Comparison of ENCODE assay signal across 15 cellular contexts in the genomic region with DNA sequence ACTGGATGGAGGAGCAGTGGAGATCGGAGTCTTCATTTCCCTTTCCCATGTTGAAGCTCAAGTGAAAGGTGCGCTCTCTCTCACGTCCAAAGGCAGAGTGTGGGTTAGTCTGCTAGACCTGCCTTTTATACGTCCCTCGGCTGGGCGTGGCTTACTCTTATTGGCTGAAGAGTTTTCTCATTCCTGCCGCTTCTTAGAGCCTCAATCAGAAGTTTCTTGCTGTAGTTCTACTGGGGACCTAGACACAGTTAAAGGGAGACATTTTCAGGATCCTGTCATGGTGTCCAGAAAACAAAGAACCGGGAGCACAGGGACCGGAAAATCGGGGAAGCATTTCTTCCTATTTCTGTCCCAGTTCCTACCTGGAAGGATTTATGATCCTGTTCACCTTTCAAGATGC. TPM values are rescaled to one million over a fixed set of nuclear protein-coding genes. Genes with fewer than 3 reads are reported as not detected.
"Had no signal": no experiment of that assay in that cellular context is flagged by ENCODE, and none has a peak within 500 bp of the region (broad histone marks: within the 10 kb centered on the region; RNA-seq: fewer than 3 reads in every experiment).

TSS of gene FRG2 (minus strand) at position 101 of the 400 bp plus-strand sequence. CDS start at position 49, 52 bp downstream.

RNA-seq across cellular contexts. Expression of gene FRG2, which starts in this region (rescaled TPM):
- total RNA-seq: stomach, subcutaneous adipose tissue, suprapubic skin, temporal lobe, thoracic aorta, thyroid gland, tibial nerve, transverse colon, upper lobe of left lung, upper lobe of right lung, ureter, urinary bladder, uterus, vagina had no signal
- polyA plus RNA-seq: stomach, thymus, urinary bladder had no signal
